18 cellular contexts compared by ENCODE assay signal in genomic region chr15:67019886-67020520, GRCh38.
"Had no signal": no experiment of that assay in that cellular context is flagged by ENCODE, and none has a peak within 500 bp of the region (broad histone marks: within the 10 kb centered on the region; RNA-seq: fewer than 3 reads in every experiment).

No MANE protein-coding gene starts in this region.

- H3K27ac Mint-ChIP-seq: activated naive CD4-positive, alpha-beta T cell treated with anti-CD3 and anti-CD28 coated beads, Interleukin-2, amount 50 U/mL, for 24 hours; mesothelial cell of epicardium; naive B cell; type B pancreatic cell had no signal

- ATAC-seq: gastrocnemius medialis; left colon; lower lobe of right lung; pancreas; stimulated activated naive CD8-positive, alpha-beta T cell treated with anti-CD3 and anti-CD28 coated beads, Interleukin-15, Interleukin-2, amounts not matched to agents 100 U/mL and 50 U/mL, for 24 hours had no signal

- H3K4me3 Mint-ChIP-seq: activated naive CD4-positive, alpha-beta T cell treated with anti-CD3 and anti-CD28 coated beads, Interleukin-2, amount 50 U/mL, for 24 hours; mesothelial cell of epicardium; naive B cell; neural progenitor cell; type B pancreatic cell had no signal

- H3K9me3 Mint-ChIP-seq: activated naive CD4-positive, alpha-beta T cell treated with anti-CD3 and anti-CD28 coated beads, Interleukin-2, amount 50 U/mL, for 24 hours; mesothelial cell of epicardium; naive B cell; neural progenitor cell; type B pancreatic cell had no signal

- H3K4me2 ChIP-seq: neural progenitor cell had no signal

- H3K9ac ChIP-seq: neural progenitor cell had no signal

- H2AFZ ChIP-seq: neural progenitor cell had no signal

- H3K27me3 ChIP-seq: adrenal gland, dorsolateral prefrontal cortex, gastrocnemius medialis, neural progenitor cell, pancreas, suprapubic skin had no signal

- H3K36me3 ChIP-seq: adrenal gland, gastrocnemius medialis, lower lobe of right lung, neural progenitor cell, pancreas, suprapubic skin had no signal

- H3K36me3 Mint-ChIP-seq: activated naive CD4-positive, alpha-beta T cell treated with anti-CD3 and anti-CD28 coated beads, Interleukin-2, amount 50 U/mL, for 24 hours; mesothelial cell of epicardium; neural progenitor cell; type B pancreatic cell had no signal

- H3K27ac ChIP-seq: adrenal gland, dorsolateral prefrontal cortex, gastrocnemius medialis, lower lobe of right lung, neural progenitor cell, pancreas, skin epidermis, suprapubic skin had no signal

- H3K9me3 ChIP-seq: adrenal gland, gastrocnemius medialis, lower lobe of right lung, pancreas, suprapubic skin had no signal

- H3K4me3 ChIP-seq: adrenal gland, dorsolateral prefrontal cortex, gastrocnemius medialis, lower lobe of right lung, neural progenitor cell, pancreas, skin epidermis, suprapubic skin had no signal

- DNase-seq: activated T-cell treated with anti-CD3 and anti-CD28 coated beads, Interleukin-2, amount 50 U/mL, for 1 hour; adrenal gland; dorsolateral prefrontal cortex; erythroblast; gastrocnemius medialis; left colon; lower lobe of right lung; naive B cell; pancreas; stimulated activated CD4-positive, alpha-beta T cell treated with anti-CD3 and anti-CD28 coated beads, Interleukin-4, amount 100 ng/mL, for 24 hours; stimulated activated naive CD8-positive, alpha-beta T cell treated with anti-CD3 and anti-CD28 coated beads, Interleukin-15, Interleukin-2, amounts not matched to agents 100 U/mL and 50 U/mL, for 24 hours; T-helper 2 cell had no signal

- H3K27me3 Mint-ChIP-seq: activated naive CD4-positive, alpha-beta T cell treated with anti-CD3 and anti-CD28 coated beads, Interleukin-2, amount 50 U/mL, for 24 hours had no signal
